In genomic region chr7:94656658-94656924, GRCh38 we compare ENCODE assay signal across 8 cellular contexts. TPM values are rescaled to one million over a fixed set of nuclear protein-coding genes. Genes with fewer than 3 reads are reported as not detected.
A peak's percentile ranks its signal among the peaks of the same experiment; 100 is the strongest.
DNase-seq lines count a peak whose midpoint lies in the region; ATAC-seq and TF ChIP-seq lines count a peak whose summit lies in the region.

No MANE protein-coding gene starts in this region.

- peaks cover 5% of the 10 kb centered on the region for H3K4me1 ChIP-seq in ES-I3 (ENCODE audit: insufficient read depth, low read length)
- H3K4me1 ChIP-seq in SJSA1 (replicated peaks) = peaks cover 9% of the 10 kb centered on the region; the same call in 1 of the 2 replicates
- no peaks in the 10 kb centered on the region for H3K4me1 ChIP-seq in fibroblast of lung (ENCODE audit: control insufficient read depth, extremely low read depth, insufficient read depth, low read length)
- peaks cover 10% of the 10 kb centered on the region for H3K4me1 ChIP-seq in psoas muscle
- peaks cover 6% of the 10 kb centered on the region for H3K4me1 ChIP-seq in foreskin keratinocyte

- in situ Hi-C loops in GM13976 (cut with MboI; ENCODE audit: low sequenced_read_pairs, unreplicated experiment) = no loop called here

- no peaks in the 10 kb centered on the region for H3K9me3 ChIP-seq in ES-I3 (ENCODE audit: control insufficient read depth, insufficient read depth, low read length)
- H3K9me3 ChIP-seq in SJSA1 (replicated peaks) = no peaks in the 10 kb centered on the region
- H3K9me3 ChIP-seq in fibroblast of lung (ENCODE audit: control insufficient read depth, insufficient read depth, low read depth, low read length) = no peaks in the 10 kb centered on the region
- no peaks in the 10 kb centered on the region for H3K9me3 ChIP-seq in psoas muscle

- H3K4me3 ChIP-seq in SJSA1 (peak overlapping the region; percentile 92), fibroblast of lung (replicated peaks in 1 of 4; ENCODE audit: control extremely low read depth in 1 of 4, insufficient read depth in 1 of 4, low read depth in 3 of 4, low read length in 4 of 4) (peak overlapping the region; percentile 35 to 75 (median 62)), psoas muscle (peak overlapping the region; percentile 66)

- peak overlapping the region; percentile 12 for H2AFZ ChIP-seq in fibroblast of lung (ENCODE audit: low read length)

- H3K36me3 ChIP-seq in ES-I3 (ENCODE audit: insufficient read depth, low read length) (no peaks in the 10 kb centered on the region), SJSA1 (0 out of 2 replicates have a peak, but pooled peaks cover 2% of the 10 kb centered on the region), fibroblast of lung (ENCODE audit: control insufficient read depth, insufficient read depth, low read length) (no peaks in the 10 kb centered on the region), psoas muscle (ENCODE audit: insufficient read depth in 1 of 2, low read depth in 1 of 2) (no peaks in the 10 kb centered on the region)

- H3K79me2 ChIP-seq in fibroblast of lung (ENCODE audit: control insufficient read depth, insufficient read depth, low read length) = peaks cover 31% of the 10 kb centered on the region

- H3K4me2 ChIP-seq in fibroblast of lung (ENCODE audit: extremely low read depth, insufficient read depth, low read length) = peak overlapping the region; percentile 61

- H3K27ac ChIP-seq in SJSA1 (no peak overlapping the region), fibroblast of lung (ENCODE audit: insufficient read depth, low read length) (no peak overlapping the region), psoas muscle (no peak overlapping the region), foreskin keratinocyte (no peak overlapping the region)

- WGBS in psoas muscle, 3 donors = 46 to 50% (median 49%) methylated on average over 10 of the region's 10 CpGs

- DNase-seq in SJSA1 (ENCODE audit: low read depth in 1 of 2, low spot score in 2 of 2) = peak in 1 of 2 experiments; percentile 56
- DNase-seq in fibroblast of lung (ENCODE audit: low read depth in 2 of 2) = no peak
- no peak for DNase-seq in psoas muscle
- no peak for DNase-seq in cerebellar nuclear complex (lab: John Stamatoyannopoulos, UW)
- no peak for DNase-seq in foreskin keratinocyte
- no peak for DNase-seq in NCI-H2227 treated with DMSO at 0.1 percent for 48 hours (lab: John Stamatoyannopoulos, UW)
- no peak for DNase-seq in GM13976 (ENCODE audit: low spot score)

- H3K27me3 ChIP-seq in SJSA1 (replicated peaks) = no peaks in the 10 kb centered on the region
- H3K27me3 ChIP-seq in fibroblast of lung (ENCODE audit: control insufficient read depth, insufficient read depth, low read length) = no peaks in the 10 kb centered on the region
- H3K27me3 ChIP-seq in psoas muscle (ENCODE audit: insufficient read depth in 3 of 3, low read length in 2 of 3) = peaks cover 0 to 40% (median 3%) of the 10 kb centered on the region in 3 donors
- no peaks in the 10 kb centered on the region for H3K27me3 ChIP-seq in foreskin keratinocyte

- H3K9ac ChIP-seq in ES-I3 (ENCODE audit: low read depth, low read length) (peak overlapping the region; percentile 60; the same call in 1 of the 2 replicates), fibroblast of lung (ENCODE audit: insufficient read depth, low read length) (no peak overlapping the region)

- TF ChIP-seq CTCF in fibroblast of lung (conservative IDR thresholded peaks at IDR 0.05 in 1 of 2, IDR thresholded peaks at IDR 0.05 in 1 of 2; ENCODE audit: low read depth in 1 of 2, low read length in 2 of 2) = no peak
- TF ChIP-seq CTCF in psoas muscle (IDR thresholded peaks at IDR 0.05) = no peak
- no peak for TF ChIP-seq CTCF in foreskin keratinocyte (conservative IDR thresholded peaks at IDR 0.05)
- no peak for TF ChIP-seq CTCF in GM13976 (IDR thresholded peaks at IDR 0.05; ENCODE audit: borderline replicate concordance, control extremely low read depth, extremely low read depth, insufficient read depth, missing control alignments)

- no peak for ATAC-seq in psoas muscle
- ATAC-seq in foreskin keratinocyte = no peak

- intact Hi-C loops in psoas muscle (cut with DNase I) = loop anchor here in 1 of 2 donors (5.0 kb wide), 2 partner anchors 144 to 209 kb away; no protein-coding TSS in a partner anchor

- no peaks in the 10 kb centered on the region for H4K20me1 ChIP-seq in fibroblast of lung (ENCODE audit: control insufficient read depth, extremely low read depth, insufficient read depth, low read length)

RNA-seq across cellular contexts. Expression of gene SGCE, which starts 0.7 kb away (rescaled TPM):
- 117 and 123 TPM in 2 replicates for total RNA-seq in SJSA1 (2014; rRNA removed; shearing (Covaris generic))
- 93.2 and 106 TPM in 2 replicates for total RNA-seq in fibroblast of lung
- 72.3 and 184 TPM in 2 replicates for polyA plus RNA-seq in fibroblast of lung
- polyA plus RNA-seq in fibroblast of lung (2012) = 43.4 and 92.7 TPM in 2 replicates
- polyA minus RNA-seq in fibroblast of lung (ENCODE audit: low replicate concordance) = 17.9 and 19.9 TPM in 2 replicates
- total RNA-seq in psoas muscle = 10 to 100 TPM in 1 of 4 donors, 1 to 10 TPM in 3; 3.9 to 13.0 (median 7.5) TPM
- 1 to 10 TPM; 5.5 to 7.0 (median 6.1) TPM for polyA plus RNA-seq in psoas muscle
- 31.6 and 35.5 TPM in 2 replicates for total RNA-seq in foreskin keratinocyte
- polyA plus RNA-seq in foreskin keratinocyte = 27.4 and 28.4 TPM in 2 replicates
